ENCODE assay signal across 1 cellular context in genomic region chr17:50430731-50431130, GRCh38.
TF ChIP-seq lines count a peak whose summit lies in the region.

No MANE protein-coding gene starts in this region.

TF ChIP-seq in WTC11, 78 proteins besides CTCF, POLR2A, EP300 and RAD21:
- TF ChIP-seq JUN (CRISPR knock-in tag; IDR thresholded peaks at IDR 0.05), result no peak
- TF ChIP-seq, protein P1, sequence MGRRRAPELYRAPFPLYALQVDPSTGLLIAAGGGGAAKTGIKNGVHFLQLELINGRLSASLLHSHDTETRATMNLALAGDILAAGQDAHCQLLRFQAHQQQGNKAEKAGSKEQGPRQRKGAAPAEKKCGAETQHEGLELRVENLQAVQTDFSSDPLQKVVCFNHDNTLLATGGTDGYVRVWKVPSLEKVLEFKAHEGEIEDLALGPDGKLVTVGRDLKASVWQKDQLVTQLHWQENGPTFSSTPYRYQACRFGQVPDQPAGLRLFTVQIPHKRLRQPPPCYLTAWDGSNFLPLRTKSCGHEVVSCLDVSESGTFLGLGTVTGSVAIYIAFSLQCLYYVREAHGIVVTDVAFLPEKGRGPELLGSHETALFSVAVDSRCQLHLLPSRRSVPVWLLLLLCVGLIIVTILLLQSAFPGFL (CRISPR knock-in tag; IDR thresholded peaks at IDR 0.05; ENCODE audit: borderline replicate concordance), result no peak
- TF ChIP-seq MYBL2 (CRISPR knock-in tag; IDR thresholded peaks at IDR 0.05), result no peak
- no peak for TF ChIP-seq JAZF1 (CRISPR knock-in tag; IDR thresholded peaks at IDR 0.05)
- no peak for TF ChIP-seq SP1 (CRISPR knock-in tag; conservative IDR thresholded peaks at IDR 0.05)
- no peak for TF ChIP-seq ZNF416 (CRISPR knock-in tag; IDR thresholded peaks at IDR 0.05)
- no peak for TF ChIP-seq ZNF425 (CRISPR knock-in tag; conservative IDR thresholded peaks at IDR 0.05)
- no peak for TF ChIP-seq NFYB (CRISPR knock-in tag; conservative IDR thresholded peaks at IDR 0.05; ENCODE audit: low read depth)
